Comparison of ENCODE assay signal across 8 cellular contexts in genomic region chr7:76314042-76314721, GRCh38. TPM values are rescaled to one million over a fixed set of nuclear protein-coding genes. Genes with fewer than 3 reads are reported as not detected.
DNase-seq lines count a peak whose midpoint lies in the region; ATAC-seq, FAIRE-seq and TF ChIP-seq lines count a peak whose summit lies in the region.

No MANE protein-coding gene starts in this region.

- H3K4me3 ChIP-seq in AG10803 (ENCODE audit: low read length) = no peak overlapping the region

- peak; percentile 89 for DNase-seq in AG10803 (ENCODE audit: low read depth)
- peak; percentile 96 for DNase-seq in GM19239 (ENCODE audit: insufficient read length, low spot score)
- peak; percentile 50 for DNase-seq in NCI-H524 treated with DMSO at 0.1 percent for 48 hours (lab: John Stamatoyannopoulos, UW)
- DNase-seq in activated CD4-positive, alpha-beta T cell treated with anti-CD3 and anti-CD28 coated beads for 4 hours = peak; percentile 95 to 97
- peak; percentile 89 for DNase-seq in cerebellum (ENCODE audit: low spot score)
- peak; percentile 97 for DNase-seq in left lobe of liver (ENCODE audit: low spot score)
- peak; percentile 92 to 96 for DNase-seq in stimulated activated CD4-positive, alpha-beta T cell treated with anti-CD3 and anti-CD28 coated beads, Interleukin-4, amount 100 ng/mL, for 4 hours

- FAIRE-seq in GM19239 (lab: Jason Lieb, UNC) = peak; percentile 87

- peak; percentile 100 for TF ChIP-seq CTCF in AG10803 (conservative IDR thresholded peaks at IDR 0.05; ENCODE audit: low read length)

- ATAC-seq in HG03520 (IDR thresholded peaks at IDR 0.05; ENCODE audit: unreplicated experiment) (peak; percentile 33), left lobe of liver (peak; percentile 74)

RNA-seq across cellular contexts. Expression of gene HSPB1, which starts 11.7 kb away (rescaled TPM):
- total RNA-seq in cerebellum = 11.9 TPM
- 72.4 TPM for total RNA-seq in left lobe of liver

RNA-seq across cellular contexts. Expression of gene YWHAG, which starts 44.6 kb away (rescaled TPM):
- total RNA-seq in cerebellum = 226 TPM
- total RNA-seq in left lobe of liver = 44.8 TPM
